ENCODE assay signal across 9 cellular contexts in the genomic region with DNA sequence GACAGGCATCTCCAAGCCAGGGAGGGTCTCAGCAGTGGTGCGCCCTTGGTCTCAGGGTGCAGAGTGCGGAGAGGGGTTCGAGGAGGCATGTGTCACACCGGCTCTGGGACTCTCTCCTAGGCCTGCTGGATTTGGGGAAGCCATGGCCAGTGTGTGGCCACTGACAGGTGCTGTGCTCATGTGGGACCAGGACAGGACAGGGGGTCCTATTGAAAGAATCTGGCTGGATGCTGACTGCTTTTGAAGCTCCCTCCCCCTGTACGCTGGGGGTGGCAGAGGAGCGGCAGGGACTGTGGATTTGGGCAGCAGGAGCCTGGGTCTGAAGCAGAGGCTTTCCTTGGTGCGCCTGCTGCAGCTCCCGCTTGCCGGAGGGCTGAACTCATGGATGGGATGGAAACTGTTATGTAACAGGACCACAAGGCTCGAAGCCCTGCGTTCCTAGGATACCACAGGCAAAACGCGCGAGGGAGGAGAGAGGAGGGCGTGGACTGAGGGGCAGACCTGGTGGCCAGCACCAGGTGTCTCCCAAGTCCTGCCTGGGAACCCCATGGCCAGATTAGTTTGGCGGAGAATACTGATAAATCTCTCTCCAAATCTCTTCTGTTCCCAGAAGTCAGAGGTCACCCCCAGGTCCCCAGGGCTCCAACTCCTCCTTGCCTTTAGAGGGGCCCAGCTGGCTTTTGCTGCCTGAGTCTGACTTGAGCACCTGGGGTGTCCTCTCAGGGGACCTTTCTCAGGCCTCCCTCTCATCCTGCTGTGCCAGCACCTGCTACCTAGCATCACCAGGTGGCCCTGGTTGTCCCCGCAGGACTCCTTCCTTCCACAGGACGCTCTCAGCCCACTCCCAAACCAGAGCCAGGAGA. TPM values are rescaled to one million over a fixed set of nuclear protein-coding genes. Genes with fewer than 3 reads are reported as not detected.
DNase-seq lines count a peak whose midpoint lies in the region.
"Had no signal": no experiment of that assay in that cellular context is flagged by ENCODE, and none has a peak within 500 bp of the region (broad histone marks: within the 10 kb centered on the region; RNA-seq: fewer than 3 reads in every experiment).

No MANE protein-coding gene starts in this region.

- peaks cover 10% of the 10 kb centered on the region in 2 donors for H3K36me3 ChIP-seq in stomach smooth muscle (ENCODE audit: control insufficient read depth in 2 of 2, insufficient read depth in 2 of 2, low read length in 2 of 2)
- no peaks in the 10 kb centered on the region for H3K36me3 ChIP-seq in CD8-positive, alpha-beta memory T cell (ENCODE audit: insufficient read depth, low read length)

- peaks cover 37% of the 10 kb centered on the region for H3K4me1 ChIP-seq in stomach smooth muscle (ENCODE audit: control insufficient read depth, insufficient read depth, low read length)
- H3K4me1 ChIP-seq in CD8-positive, alpha-beta memory T cell (ENCODE audit: insufficient read depth, low read length) = peaks cover 4% of the 10 kb centered on the region

- no peaks in the 10 kb centered on the region for H3K9me3 ChIP-seq in stomach smooth muscle (ENCODE audit: control insufficient read depth in 2 of 2, low read length in 2 of 2)
- H3K9me3 ChIP-seq in CD8-positive, alpha-beta memory T cell (ENCODE audit: low read length) = no peaks in the 10 kb centered on the region

- peak overlapping the region; percentile 65 to 80 for H3K9ac ChIP-seq in stomach smooth muscle (ENCODE audit: low read length in 2 of 2)

- POLR2A ChIA-PET in CD8-positive, alpha-beta memory T cell (lab: Charles Lee) = interaction anchor here (0.5 kb wide), 1 partner anchor 134 kb away, joined by 3 read pairs; no protein-coding TSS in a partner anchor

- peaks cover 0 to 7% (median 0%) of the 10 kb centered on the region in 3 donors for H3K4me1 Mint-ChIP-seq in CD8-positive, alpha-beta memory T cell
- H3K4me1 Mint-ChIP-seq: B cell had no signal

- H3K4me3 Mint-ChIP-seq in CD8-positive, alpha-beta memory T cell = no peak overlapping the region
- H3K4me3 Mint-ChIP-seq: B cell had no signal

- peak overlapping the region; percentile 93 to 96 for H3K4me3 ChIP-seq in stomach smooth muscle (ENCODE audit: low read length in 2 of 2)
- H3K4me3 ChIP-seq in CD8-positive, alpha-beta memory T cell (ENCODE audit: low read length) = no peak overlapping the region

- DNase-seq in DMS153 (lab: John Stamatoyannopoulos, UW) (peak; percentile 25), DMS153 treated with DMSO at 0.1 percent for 48 hours (lab: John Stamatoyannopoulos, UW; ENCODE audit: unreplicated experiment) (no peak), anterior cingulate cortex (lab: John Stamatoyannopoulos, UW) (peak in 46 of 58 donors; percentile 20 to 72 (median 56)), inferior parietal cortex (ENCODE audit: extremely low spot score) (peak; percentile 53), COLO829 (ENCODE audit: low spot score) (no peak), SIG-M5 treated with dmso at 0.1 percent for 504 hours (lab: John Stamatoyannopoulos, UW; ENCODE audit: unreplicated experiment) (no peak)
- no peak for DNase-seq in CD8-positive, alpha-beta memory T cell

- H3K27me3 ChIP-seq in stomach smooth muscle (ENCODE audit: control insufficient read depth in 1 of 2, insufficient read depth in 2 of 2, low read length in 2 of 2) = no peaks in the 10 kb centered on the region
- no peaks in the 10 kb centered on the region for H3K27me3 ChIP-seq in CD8-positive, alpha-beta memory T cell (ENCODE audit: insufficient read depth, low read length, poor library complexity, severe bottlenecking)

- CTCF ChIA-PET in CD8-positive, alpha-beta memory T cell (lab: Charles Lee) = interaction anchor here (0.9 to 2.0 kb wide), 2 partner anchors 10 to 237 kb away, joined by 3 to 4 read pairs; no protein-coding TSS in a partner anchor

- H3K36me3 Mint-ChIP-seq in CD8-positive, alpha-beta memory T cell = no peaks in the 10 kb centered on the region

- peak overlapping the region; percentile 76 for H3K27ac ChIP-seq in stomach smooth muscle (ENCODE audit: low read length)
- no peak overlapping the region for H3K27ac ChIP-seq in CD8-positive, alpha-beta memory T cell (ENCODE audit: low read depth, low read length)

- peaks cover 0 to 2% of the 10 kb centered on the region in 2 donors for H3K27me3 Mint-ChIP-seq in CD8-positive, alpha-beta memory T cell

- no peaks in the 10 kb centered on the region for H3K9me3 Mint-ChIP-seq in CD8-positive, alpha-beta memory T cell

- H3K27ac Mint-ChIP-seq in CD8-positive, alpha-beta memory T cell = peak overlapping the region in 1 of 8 donors; percentile 66
- H3K27ac Mint-ChIP-seq: B cell had no signal

RNA-seq across cellular contexts. Expression of a gene that starts 13.8 kb away (rescaled TPM):
- 1 to 10 TPM; 1.8 to 3.5 TPM for total RNA-seq in CD8-positive, alpha-beta memory T cell
- 5.3 TPM for polyA plus RNA-seq in CD8-positive, alpha-beta memory T cell

Comparison
In these comparisons a context has a peak if more than half of its experiments do, and no peak if none do; other contexts are left out.
1. DNase-seq: peak in DMS153 (single experiment), anterior cingulate cortex (46 of 58) and inferior parietal cortex (single experiment); none in DMS153 treated with DMSO at 0.1 percent for 48 hours (single experiment), COLO829 (single experiment), CD8-positive, alpha-beta memory T cell (0 of 5) and SIG-M5 treated with dmso at 0.1 percent for 504 hours (single experiment).